8 cellular contexts compared by ENCODE assay signal in the genomic region with DNA sequence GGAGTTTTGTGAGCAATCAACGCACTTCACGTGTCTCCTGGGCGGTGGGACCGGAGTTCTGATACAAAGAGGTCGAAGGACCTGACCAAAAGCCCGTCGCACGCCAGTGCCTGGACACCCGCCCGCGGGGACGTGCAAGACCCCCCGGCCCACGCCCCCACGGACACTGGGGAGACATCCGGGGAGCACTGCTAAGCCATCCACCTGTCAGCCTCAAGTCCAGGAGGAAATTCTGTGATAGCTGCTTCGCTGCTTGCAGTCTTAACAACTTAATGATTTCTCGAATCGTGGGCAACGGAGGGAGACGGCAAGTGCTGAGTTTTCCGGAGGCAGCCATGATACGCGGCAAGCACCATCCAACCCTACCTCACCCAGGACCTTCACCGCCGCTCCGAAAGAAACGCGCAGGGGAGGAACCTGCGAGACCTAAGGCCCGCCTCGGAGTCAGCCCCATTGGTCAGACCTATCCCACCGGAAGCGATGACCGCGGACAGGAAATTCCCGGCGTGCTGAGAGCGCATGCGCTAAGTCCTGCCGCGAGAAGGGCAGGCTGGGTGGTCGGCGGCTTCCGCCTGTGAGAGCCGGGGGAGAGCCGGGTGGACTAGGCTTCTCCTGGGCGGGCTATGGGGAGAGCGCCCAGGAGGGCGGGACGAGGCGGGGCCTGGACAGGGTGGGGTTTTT.
DNase-seq lines count a peak whose midpoint lies in the region; ATAC-seq, FAIRE-seq and TF ChIP-seq lines count a peak whose summit lies in the region.

Gene TFB1M, minus strand, starts transcription at position 393 of the 681 bp plus-strand sequence. Its CDS starts 56 bp downstream, at position 337.

- peak; percentile 97 for ATAC-seq in HG03432 (IDR thresholded peaks at IDR 0.05; ENCODE audit: unreplicated experiment)

- TF ChIP-seq POLR2A in GM19099 (IDR thresholded peaks at IDR 0.05; ENCODE audit: extremely low read depth, insufficient read length, low read depth), result peak; percentile 76

- peak; percentile 95 for FAIRE-seq in colon (lab: Jason Lieb, UNC)

- DNase-seq in AML-193 (lab: John Stamatoyannopoulos, UW) (peak; percentile 99 to 100), NCI-H524 (lab: John Stamatoyannopoulos, UW) (peak; percentile 99 to 100), kidney glomerular epithelial cell (lab: John Stamatoyannopoulos, UW) (peak; percentile 96)
- DNase-seq in activated CD4-positive, alpha-beta T cell treated with anti-CD3 and anti-CD28 coated beads for 4 hours, result peak; percentile 97 to 98
- DNase-seq in stimulated activated CD4-positive, alpha-beta T cell treated with anti-CD3 and anti-CD28 coated beads, Interleukin-1b, Interleukin-23, amount 100 ng/mL, for 1 hour (ENCODE audit: low read depth in 2 of 2), result peak; percentile 91 to 94

Comparison
In these comparisons a context has a peak if more than half of its experiments do, and no peak if none do; other contexts are left out.
1. Peak in every context shown above with its lines: DNase-seq and ATAC-seq.